13 cellular contexts compared by ENCODE assay signal in genomic region chr17:28225872-28226271, GRCh38.
"Had no signal": no experiment of that assay in that cellular context is flagged by ENCODE, and none has a peak within 500 bp of the region (broad histone marks: within the 10 kb centered on the region; RNA-seq: fewer than 3 reads in every experiment).

No MANE protein-coding gene starts in this region.

- H3K36me3 ChIP-seq: gastrocnemius medialis, left lung, pancreas, uterus had no signal

- ATAC-seq: gastrocnemius medialis; left lung; stimulated activated naive B cell treated with anti-CD40 and anti-IgM and Interleukin-4, amounts not matched to agents 10 μg/mL and 1 μg/mL and 100 μg/mL, for 72 hours had no signal

- H3K27ac Mint-ChIP-seq: activated CD4-positive, alpha-beta memory T cell treated with anti-CD3 and anti-CD28 coated beads for 36 hours; activated naive CD8-positive, alpha-beta T cell; stimulated activated naive B cell treated with anti-CD40 and anti-IgM and Interleukin-4, amounts not matched to agents 10 μg/mL and 1 μg/mL and 100 μg/mL, for 72 hours had no signal

- H3K36me3 Mint-ChIP-seq: activated CD4-positive, alpha-beta memory T cell treated with anti-CD3 and anti-CD28 coated beads for 36 hours had no signal

- H3K9me3 Mint-ChIP-seq: activated CD4-positive, alpha-beta memory T cell treated with anti-CD3 and anti-CD28 coated beads for 36 hours had no signal

- DNase-seq: activated CD4-positive, alpha-beta memory T cell treated with anti-CD3 and anti-CD28 coated beads for 36 hours; activated CD4-positive, alpha-beta T cell treated with anti-CD3 and anti-CD28 coated beads for 4 hours; activated T-cell treated with anti-CD3 and anti-CD28 coated beads for 4 hours; amygdala; caudate nucleus; dorsolateral prefrontal cortex; gastrocnemius medialis; stimulated activated naive B cell treated with anti-CD40 and anti-IgM and Interleukin-4, amounts not matched to agents 10 μg/mL and 1 μg/mL and 100 μg/mL, for 72 hours; SW 1271; uterus had no signal

- H3K9me3 ChIP-seq: gastrocnemius medialis, left lung, pancreas, uterus had no signal

- H3K27me3 ChIP-seq: pancreas had no signal

- H3K27ac ChIP-seq: dorsolateral prefrontal cortex, gastrocnemius medialis, left lung, uterus had no signal

- H3K4me3 Mint-ChIP-seq: activated CD4-positive, alpha-beta memory T cell treated with anti-CD3 and anti-CD28 coated beads for 36 hours had no signal

- H3K4me3 ChIP-seq: dorsolateral prefrontal cortex, gastrocnemius medialis, left lung, uterus had no signal
